Comparison of ENCODE assay signal across 3 cellular contexts in genomic region chr9:92998871-92999270, GRCh38. TPM values are rescaled to one million over a fixed set of nuclear protein-coding genes. Genes with fewer than 3 reads are reported as not detected.
"Had no signal": no experiment of that assay in that cellular context is flagged by ENCODE, and none has a peak within 500 bp of the region (broad histone marks: within the 10 kb centered on the region; RNA-seq: fewer than 3 reads in every experiment).

No MANE protein-coding gene starts in this region.

RNA-seq across cellular contexts. Expression of gene FGD3, which starts 51.5 kb away (rescaled TPM):
- total RNA-seq: pulmonary artery endothelial cell had no signal

RNA-seq across cellular contexts. Expression of gene SUSD3, which starts 59.6 kb away (rescaled TPM):
- total RNA-seq: neural crest cell, smooth muscle cell had no signal
